Comparison of ENCODE assay signal across 21 cellular contexts in genomic region chr9:77838986-77839385, GRCh38.
"Had no signal": no experiment of that assay in that cellular context is flagged by ENCODE, and none has a peak within 500 bp of the region (broad histone marks: within the 10 kb centered on the region; RNA-seq: fewer than 3 reads in every experiment).

No MANE protein-coding gene starts in this region.

- H3K27ac ChIP-seq: body of pancreas, epithelial cell of prostate had no signal

- FAIRE-seq: islet of Langerhans had no signal

- H3K27me3 Mint-ChIP-seq: activated CD4-positive, alpha-beta memory T cell treated with anti-CD3 and anti-CD28 coated beads for 36 hours; activated CD4-positive, alpha-beta T cell treated with anti-CD3 and anti-CD28 coated beads for 36 hours; central memory CD8-positive, alpha-beta T cell; dendritic cell treated with granulocyte-macrophage colony-stimulating factor and Interleukin-4, amounts not matched to agents 40 ng/mL and 50 ng/mL, for 4 days; effector memory CD8-positive, alpha-beta T cell; naive B cell; type B pancreatic cell had no signal

- H3K27ac Mint-ChIP-seq: activated CD4-positive, alpha-beta memory T cell treated with anti-CD3 and anti-CD28 coated beads for 36 hours; activated CD4-positive, alpha-beta T cell treated with anti-CD3 and anti-CD28 coated beads for 36 hours; activated CD8-positive, alpha-beta memory T cell treated with anti-CD3 and anti-CD28 coated beads, Interleukin-2, amount 10 ng/mL, durations not matched to agents 7 days and 5 days; activated naive CD4-positive, alpha-beta T cell treated with anti-CD3 and anti-CD28 coated beads for 36 hours; activated T-helper 2 cell treated with anti-CD3 and anti-CD28 coated beads, Interferon-gamma antibody, Interleukin-2, Interleukin-4, amounts not matched to agents 10 μg/mL and 5 μg/mL and 100 μg/mL, durations not matched to agents 14 hours and 24 hours and 36 hours; dendritic cell treated with granulocyte-macrophage colony-stimulating factor and Interleukin-4, amounts not matched to agents 40 ng/mL and 50 ng/mL, for 4 days; effector memory CD8-positive, alpha-beta T cell; naive B cell; type B pancreatic cell had no signal

- H3K36me3 ChIP-seq: adrenal gland, gastroesophageal sphincter had no signal

- H3K4me3 Mint-ChIP-seq: activated CD4-positive, alpha-beta memory T cell treated with anti-CD3 and anti-CD28 coated beads for 36 hours; activated CD4-positive, alpha-beta T cell treated with anti-CD3 and anti-CD28 coated beads for 36 hours; activated CD8-positive, alpha-beta memory T cell treated with anti-CD3 and anti-CD28 coated beads, Interleukin-2, amount 10 ng/mL, durations not matched to agents 7 days and 5 days; activated naive CD4-positive, alpha-beta T cell treated with anti-CD3 and anti-CD28 coated beads for 36 hours; central memory CD8-positive, alpha-beta T cell; dendritic cell treated with granulocyte-macrophage colony-stimulating factor and Interleukin-4, amounts not matched to agents 40 ng/mL and 50 ng/mL, for 4 days; effector memory CD8-positive, alpha-beta T cell; naive B cell; type B pancreatic cell had no signal

- H3K4me3 ChIP-seq: adrenal gland, body of pancreas, gastroesophageal sphincter had no signal

- H3K27me3 ChIP-seq: adrenal gland, body of pancreas, gastroesophageal sphincter had no signal

- H3K4me1 Mint-ChIP-seq: central memory CD8-positive, alpha-beta T cell had no signal

- H3K36me3 Mint-ChIP-seq: activated CD4-positive, alpha-beta memory T cell treated with anti-CD3 and anti-CD28 coated beads for 36 hours; activated CD8-positive, alpha-beta memory T cell treated with anti-CD3 and anti-CD28 coated beads, Interleukin-2, amount 10 ng/mL, durations not matched to agents 7 days and 5 days; naive B cell had no signal

- DNase-seq: activated CD4-positive, alpha-beta memory T cell treated with anti-CD3 and anti-CD28 coated beads for 36 hours; activated CD4-positive, alpha-beta T cell treated with anti-CD3 and anti-CD28 coated beads for 36 hours; activated CD8-positive, alpha-beta memory T cell treated with anti-CD3 and anti-CD28 coated beads, Interleukin-2, amount 10 ng/mL, durations not matched to agents 7 days and 5 days; activated naive CD4-positive, alpha-beta T cell treated with anti-CD3 and anti-CD28 coated beads for 36 hours; activated T-cell treated with anti-CD3 and anti-CD28 coated beads, Interleukin-2, amount 50 U/mL, for 1 hour; adrenal gland; body of pancreas; effector memory CD8-positive, alpha-beta T cell; naive B cell; retina; stimulated activated CD4-positive, alpha-beta T cell treated with anti-CD3 and anti-CD28 coated beads, Interleukin-4, amount 100 ng/mL, for 24 hours; stimulated activated naive CD4-positive, alpha-beta T cell; substantia nigra; T-helper 2 cell had no signal

- H3K9me3 ChIP-seq: adrenal gland, body of pancreas, gastroesophageal sphincter had no signal

- H3K9me3 Mint-ChIP-seq: activated CD4-positive, alpha-beta memory T cell treated with anti-CD3 and anti-CD28 coated beads for 36 hours; activated naive CD4-positive, alpha-beta T cell treated with anti-CD3 and anti-CD28 coated beads for 36 hours; activated T-helper 2 cell treated with anti-CD3 and anti-CD28 coated beads, Interferon-gamma antibody, Interleukin-2, Interleukin-4, amounts not matched to agents 10 μg/mL and 5 μg/mL and 100 μg/mL, durations not matched to agents 14 hours and 24 hours and 36 hours; central memory CD8-positive, alpha-beta T cell; dendritic cell treated with granulocyte-macrophage colony-stimulating factor and Interleukin-4, amounts not matched to agents 40 ng/mL and 50 ng/mL, for 4 days; effector memory CD8-positive, alpha-beta T cell; naive B cell; type B pancreatic cell had no signal
